8 cellular contexts compared by ENCODE assay signal in genomic region chr20:29445050-29445907, GRCh38.
A peak's percentile ranks its signal among the peaks of the same experiment; 100 is the strongest.
DNase-seq lines count a peak whose midpoint lies in the region.
"Not testable (repeated sequence)": the region's sequence is repeated elsewhere in the genome, so short reads cannot be mapped to it uniquely, and the experiment has no call there.

No MANE protein-coding gene starts in this region.

- not testable (repeated sequence) for H3K27me3 ChIP-seq in HAP-1 (ENCODE audit: low read depth); subcutaneous abdominal adipose tissue (ENCODE audit: control insufficient read depth in 5 of 5, insufficient read depth in 4 of 5, low read length in 5 of 5)

- H3K4me3 ChIP-seq in HAP-1: not testable (repeated sequence)
- H3K4me3 ChIP-seq in subcutaneous abdominal adipose tissue (ENCODE audit: low read depth in 1 of 5, low read length in 5 of 5): peak overlapping the region in 4 of 5 donors; percentile 17 to 50 (median 36)

- not testable (repeated sequence) for H3K9ac ChIP-seq in subcutaneous abdominal adipose tissue (ENCODE audit: low read length in 5 of 5)

- not testable (repeated sequence) for H3K9me3 ChIP-seq in HAP-1; subcutaneous abdominal adipose tissue (ENCODE audit: control insufficient read depth in 5 of 5, low read length in 5 of 5)

- H3K36me3 ChIP-seq in HAP-1 (replicated peaks); subcutaneous abdominal adipose tissue (ENCODE audit: control insufficient read depth in 5 of 5, insufficient read depth in 5 of 5, low read length in 5 of 5): not testable (repeated sequence)

- in situ Hi-C loops in HAP-1 (cut with MboI; ENCODE audit: low sequenced_read_pairs): not testable (repeated sequence)

- peak overlapping the region; percentile 65 for H3K4me3 Mint-ChIP-seq in activated naive CD8-positive, alpha-beta T cell treated with anti-CD3 and anti-CD28 coated beads for 36 hours

- peak; percentile 84 for DNase-seq in DMS79 (lab: John Stamatoyannopoulos, UW)
- peak; percentile 38 to 67 for DNase-seq in HAP-1 (ENCODE audit: low spot score in 2 of 2)
- DNase-seq in NCI-H2081 treated with DMSO at 0.1 percent for 48 hours (lab: John Stamatoyannopoulos, UW): peak; percentile 50
- DNase-seq in SW480 (ENCODE audit: low spot score): peak; percentile 54
- DNase-seq in activated naive CD8-positive, alpha-beta T cell treated with anti-CD3 and anti-CD28 coated beads for 36 hours: peak; percentile 24
- peak; percentile 67 for DNase-seq in foreskin melanocyte
- DNase-seq in occipital lobe (lab: John Stamatoyannopoulos, UW): peak; percentile 76

- not testable (repeated sequence) for H3K9me3 Mint-ChIP-seq in activated naive CD8-positive, alpha-beta T cell treated with anti-CD3 and anti-CD28 coated beads for 36 hours

- not testable (repeated sequence) for H3K27ac ChIP-seq in subcutaneous abdominal adipose tissue (ENCODE audit: low read depth, low read length)

- not testable (repeated sequence) for H3K36me3 Mint-ChIP-seq in activated naive CD8-positive, alpha-beta T cell treated with anti-CD3 and anti-CD28 coated beads for 36 hours

- not testable (repeated sequence) for H3K27ac Mint-ChIP-seq in activated naive CD8-positive, alpha-beta T cell treated with anti-CD3 and anti-CD28 coated beads for 36 hours

- H3K27me3 Mint-ChIP-seq in activated naive CD8-positive, alpha-beta T cell treated with anti-CD3 and anti-CD28 coated beads for 36 hours: peaks cover 26% of the 10 kb centered on the region

- not testable (repeated sequence) for H3K4me1 Mint-ChIP-seq in activated naive CD8-positive, alpha-beta T cell treated with anti-CD3 and anti-CD28 coated beads for 36 hours

- H3K4me1 ChIP-seq in HAP-1; subcutaneous abdominal adipose tissue (ENCODE audit: control insufficient read depth in 5 of 5, insufficient read depth in 5 of 5, low read length in 5 of 5): not testable (repeated sequence)

Comparison
In these comparisons a context has a peak if more than half of its experiments do, and no peak if none do; other contexts are left out.
1. DNase-seq: peak in every context shown above with its lines; median percentile 84 in DMS79; 76 in occipital lobe; 67 in foreskin melanocyte; 54 in SW480; 52 in HAP-1; 50 in NCI-H2081 treated with DMSO at 0.1 percent for 48 hours; 24 in activated naive CD8-positive, alpha-beta T cell treated with anti-CD3 and anti-CD28 coated beads for 36 hours.